8 cellular contexts compared by ENCODE assay signal in genomic region chr18:63321291-63321690, GRCh38. TPM values are rescaled to one million over a fixed set of nuclear protein-coding genes. Genes with fewer than 3 reads are reported as not detected.
A peak's percentile ranks its signal among the peaks of the same experiment; 100 is the strongest.
DNase-seq lines count a peak whose midpoint lies in the region; ATAC-seq and TF ChIP-seq lines count a peak whose summit lies in the region.

No MANE protein-coding gene starts in this region.

- intact Hi-C loops in activated T-helper 2 cell treated with anti-CD3 and anti-CD28 coated beads, Interferon-gamma antibody, Interleukin-2, Interleukin-4, amounts not matched to agents 10 μg/mL and 5 μg/mL and 100 μg/mL, durations not matched to agents 14 hours and 24 hours and 36 hours (cut with micrococcal nuclease) = loop anchor here (2.0 kb wide), 2 partner anchors 46 to 214 kb away; partner anchors contain the start of gene KDSR

- H3K4me3 ChIP-seq in GM12875 (ENCODE audit: low read depth, low read length) = peak overlapping the region; percentile 79

- H3K27ac ChIP-seq in 22Rv1 = peak overlapping the region; percentile 95

- no peak for DNase-seq in activated T-helper 2 cell treated with anti-CD3 and anti-CD28 coated beads, Interferon-gamma antibody, Interleukin-2, Interleukin-4, amounts not matched to agents 10 μg/mL and 5 μg/mL and 100 μg/mL, durations not matched to agents 14 hours and 24 hours and 36 hours (ENCODE audit: low spot score)
- DNase-seq in naive B cell (no peak), AML-193 (lab: John Stamatoyannopoulos, UW) (no peak), ureter (ENCODE audit: low spot score) (no peak)

- no peak for ATAC-seq in naive B cell (ENCODE audit: low read depth in 2 of 2)
- no peak for ATAC-seq in GM21526 (IDR thresholded peaks at IDR 0.05; ENCODE audit: low FRiP score, unreplicated experiment)
- no peak for ATAC-seq in HG03196 (IDR thresholded peaks at IDR 0.05; ENCODE audit: unreplicated experiment)

- H3K27me3 Mint-ChIP-seq in activated T-helper 2 cell treated with anti-CD3 and anti-CD28 coated beads, Interferon-gamma antibody, Interleukin-2, Interleukin-4, amounts not matched to agents 10 μg/mL and 5 μg/mL and 100 μg/mL, durations not matched to agents 14 hours and 24 hours and 36 hours (ENCODE audit: low read depth) = no peaks in the 10 kb centered on the region
- H3K27me3 Mint-ChIP-seq in naive B cell = no peaks in the 10 kb centered on the region

- H3K9me3 Mint-ChIP-seq in activated T-helper 2 cell treated with anti-CD3 and anti-CD28 coated beads, Interferon-gamma antibody, Interleukin-2, Interleukin-4, amounts not matched to agents 10 μg/mL and 5 μg/mL and 100 μg/mL, durations not matched to agents 14 hours and 24 hours and 36 hours = no peaks in the 10 kb centered on the region
- H3K9me3 Mint-ChIP-seq in naive B cell = no peaks in the 10 kb centered on the region

- TF ChIP-seq CTCF in 22Rv1 (IDR thresholded peaks at IDR 0.05) (no peak), GM12875 (IDR thresholded peaks at IDR 0.05; ENCODE audit: borderline replicate concordance, insufficient read depth, low read depth, low read length) (no peak)

- H3K4me1 Mint-ChIP-seq in activated T-helper 2 cell treated with anti-CD3 and anti-CD28 coated beads, Interferon-gamma antibody, Interleukin-2, Interleukin-4, amounts not matched to agents 10 μg/mL and 5 μg/mL and 100 μg/mL, durations not matched to agents 14 hours and 24 hours and 36 hours (ENCODE audit: low read depth) = peaks cover 19% of the 10 kb centered on the region
- peaks cover 40 to 47% (median 42%) of the 10 kb centered on the region in 3 donors for H3K4me1 Mint-ChIP-seq in naive B cell

- H3K36me3 Mint-ChIP-seq in activated T-helper 2 cell treated with anti-CD3 and anti-CD28 coated beads, Interferon-gamma antibody, Interleukin-2, Interleukin-4, amounts not matched to agents 10 μg/mL and 5 μg/mL and 100 μg/mL, durations not matched to agents 14 hours and 24 hours and 36 hours (ENCODE audit: low read depth) = peaks cover 29% of the 10 kb centered on the region
- peaks cover 0 to 7% of the 10 kb centered on the region in 2 donors for H3K36me3 Mint-ChIP-seq in naive B cell

- peak overlapping the region; percentile 80 for H3K4me3 Mint-ChIP-seq in activated T-helper 2 cell treated with anti-CD3 and anti-CD28 coated beads, Interferon-gamma antibody, Interleukin-2, Interleukin-4, amounts not matched to agents 10 μg/mL and 5 μg/mL and 100 μg/mL, durations not matched to agents 14 hours and 24 hours and 36 hours (ENCODE audit: low read depth)
- peak overlapping the region; percentile 88 to 98 (median 94) for H3K4me3 Mint-ChIP-seq in naive B cell

- peak overlapping the region; percentile 40 for H3K27ac Mint-ChIP-seq in activated T-helper 2 cell treated with anti-CD3 and anti-CD28 coated beads, Interferon-gamma antibody, Interleukin-2, Interleukin-4, amounts not matched to agents 10 μg/mL and 5 μg/mL and 100 μg/mL, durations not matched to agents 14 hours and 24 hours and 36 hours
- H3K27ac Mint-ChIP-seq in naive B cell = peak overlapping the region; percentile 97 to 99 (median 98)

RNA-seq across cellular contexts. Expression of gene BCL2, which starts 1.7 kb away (rescaled TPM):
- 76.1 and 79.0 TPM in 2 replicates for total RNA-seq in activated T-helper 2 cell treated with anti-CD3 and anti-CD28 coated beads, Interferon-gamma antibody, Interleukin-2, Interleukin-4, amounts not matched to agents 10 μg/mL and 5 μg/mL and 100 μg/mL, durations not matched to agents 14 hours and 24 hours and 36 hours
- polyA plus RNA-seq in naive B cell (ENCODE audit: low read depth in 6 of 6) = 10 to 100 TPM; 11.8 to 43.0 (median 30.1) TPM
- 13.3 TPM for total RNA-seq in ureter

RNA-seq across cellular contexts. Expression of gene KDSR, which starts 45.7 kb away (rescaled TPM):
- 73.3 and 76.1 TPM in 2 replicates for total RNA-seq in activated T-helper 2 cell treated with anti-CD3 and anti-CD28 coated beads, Interferon-gamma antibody, Interleukin-2, Interleukin-4, amounts not matched to agents 10 μg/mL and 5 μg/mL and 100 μg/mL, durations not matched to agents 14 hours and 24 hours and 36 hours
- polyA plus RNA-seq in naive B cell (ENCODE audit: low read depth in 6 of 6) = 10 to 100 TPM; 18.9 to 47.1 (median 38.2) TPM
- total RNA-seq in ureter = 57.6 TPM
